19 cellular contexts compared by ENCODE assay signal in the genomic region with DNA sequence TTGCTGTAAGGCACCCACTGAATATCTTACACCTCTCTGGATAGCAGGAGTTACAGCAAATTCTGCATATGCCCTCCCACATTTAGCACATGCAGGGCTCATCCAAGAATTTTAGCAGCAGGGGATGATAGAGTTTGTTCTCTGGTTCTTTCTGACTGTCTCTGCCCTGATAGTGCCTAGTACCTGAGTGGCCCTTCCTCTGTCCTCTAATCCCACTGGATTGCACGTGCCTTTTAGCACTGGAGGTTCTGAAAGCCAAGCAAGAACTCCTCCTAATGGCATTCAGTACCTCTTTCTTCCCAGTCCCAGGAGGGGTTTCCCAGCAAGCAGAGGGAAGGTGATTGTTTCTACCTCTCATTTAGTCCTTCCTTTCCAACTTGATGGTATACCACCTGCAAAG.
DNase-seq lines count a peak whose midpoint lies in the region; ATAC-seq and TF ChIP-seq lines count a peak whose summit lies in the region.
"Had no signal": no experiment of that assay in that cellular context is flagged by ENCODE, and none has a peak within 500 bp of the region (broad histone marks: within the 10 kb centered on the region; RNA-seq: fewer than 3 reads in every experiment).

No MANE protein-coding gene starts in this region.

- DNase-seq in left ventricle myocardium inferior: no peak
- DNase-seq in right atrium auricular region (ENCODE audit: low spot score): no peak
- DNase-seq in neural progenitor cell (ENCODE audit: low spot score): no peak
- no peak for DNase-seq in central memory CD4-positive, alpha-beta T cell
- DNase-seq: Caco-2, DMS53, GM23248, MG63, NCI-H1105, NCI-H187, NCI-H446 treated with DMSO at 0.1 percent for 48 hours, NCI-H774, PC-9 had no signal

- no peak overlapping the region for H3K4me3 Mint-ChIP-seq in neural progenitor cell
- H3K4me3 Mint-ChIP-seq: CD14-positive monocyte had no signal

- no peak overlapping the region for H3K27ac Mint-ChIP-seq in neural progenitor cell

- H3K9me3 ChIP-seq in left ventricle myocardium inferior (replicated peaks) (no peaks in the 10 kb centered on the region), right atrium auricular region (no peaks in the 10 kb centered on the region), gastroesophageal sphincter (no peaks in the 10 kb centered on the region), neural progenitor cell (ENCODE audit: low read depth) (no peaks in the 10 kb centered on the region)
- H3K9me3 ChIP-seq: Caco-2, MG63 had no signal

- H3K27me3 ChIP-seq in left ventricle myocardium inferior (ENCODE audit: low read depth) (no peaks in the 10 kb centered on the region), right atrium auricular region (no peaks in the 10 kb centered on the region), gastroesophageal sphincter (no peaks in the 10 kb centered on the region), neural progenitor cell (no peaks in the 10 kb centered on the region)
- H3K27me3 ChIP-seq: MG63 had no signal

- H3K79me2 ChIP-seq in neural progenitor cell (ENCODE audit: low read depth): no peaks in the 10 kb centered on the region

- H3K9ac ChIP-seq in neural progenitor cell: no peak overlapping the region
- H3K9ac ChIP-seq: GM23248, KMS-11 had no signal

- peaks cover 37% of the 10 kb centered on the region for H3K4me1 Mint-ChIP-seq in neural progenitor cell

- H3F3A ChIP-seq in neural progenitor cell (ENCODE audit: low read depth): peaks cover 11% of the 10 kb centered on the region

- no peaks in the 10 kb centered on the region for H4K20me1 ChIP-seq in neural progenitor cell (ENCODE audit: low read depth)

- no peak for TF ChIP-seq EP300 in gastroesophageal sphincter (IDR thresholded peaks at IDR 0.05)

- H3K27ac ChIP-seq in left ventricle myocardium inferior (replicated peaks) (peak overlapping the region; percentile 15), right atrium auricular region (no peak overlapping the region), gastroesophageal sphincter (peak overlapping the region in 3 of 4 donors; percentile 20 to 80 (median 77)), neural progenitor cell (no peak overlapping the region)
- H3K27ac ChIP-seq: GM23248, KMS-11, PC-9 had no signal

- TF ChIP-seq CTCF in left ventricle myocardium inferior (IDR thresholded peaks at IDR 0.05; ENCODE audit: borderline replicate concordance): no peak
- no peak for TF ChIP-seq CTCF in right atrium auricular region (IDR thresholded peaks at IDR 0.05)
- no peak for TF ChIP-seq CTCF in gastroesophageal sphincter (IDR thresholded peaks at IDR 0.05)
- no peak for TF ChIP-seq CTCF in neural progenitor cell (IDR thresholded peaks at IDR 0.05)

- intact Hi-C loops in left ventricle myocardium inferior (cut with micrococcal nuclease): no loop called here

- peaks cover 7% of the 10 kb centered on the region for H3K27me3 Mint-ChIP-seq in neural progenitor cell (ENCODE audit: insufficient read depth, low read depth)

- H3K4me2 ChIP-seq in neural progenitor cell: peak overlapping the region; percentile 37
- H3K4me2 ChIP-seq: KMS-11, PC-9 had no signal

- no peak for TF ChIP-seq POLR2A in gastroesophageal sphincter (IDR thresholded peaks at IDR 0.05)

- no peak overlapping the region for H3K4me3 ChIP-seq in left ventricle myocardium inferior
- no peak overlapping the region for H3K4me3 ChIP-seq in right atrium auricular region
- H3K4me3 ChIP-seq in gastroesophageal sphincter: no peak overlapping the region
- H3K4me3 ChIP-seq in neural progenitor cell: no peak overlapping the region
- H3K4me3 ChIP-seq: GM23248, MG63, PC-9 had no signal

- H3K9me3 Mint-ChIP-seq in neural progenitor cell: peaks cover 8% of the 10 kb centered on the region
- H3K9me3 Mint-ChIP-seq: CD14-positive monocyte had no signal

- H2AFZ ChIP-seq in neural progenitor cell (replicated peaks): no peak overlapping the region
- H2AFZ ChIP-seq: GM23248, PC-9 had no signal

- peaks cover 5% of the 10 kb centered on the region for H3K36me3 Mint-ChIP-seq in neural progenitor cell

- H3K4me1 ChIP-seq in left ventricle myocardium inferior (peaks cover 40% of the 10 kb centered on the region), right atrium auricular region (peaks cover 0 to 30% of the 10 kb centered on the region in 2 donors), gastroesophageal sphincter (peaks cover 9 to 71% (median 25%) of the 10 kb centered on the region in 3 donors), neural progenitor cell (peaks cover 11% of the 10 kb centered on the region)
- H3K4me1 ChIP-seq: Caco-2 had no signal

- ATAC-seq in gastroesophageal sphincter (no peak), GM18909 (IDR thresholded peaks at IDR 0.05; ENCODE audit: poor library complexity, unreplicated experiment) (no peak), GM21367 (IDR thresholded peaks at IDR 0.05; ENCODE audit: unreplicated experiment) (no peak), HG03378 (IDR thresholded peaks at IDR 0.05; ENCODE audit: unreplicated experiment) (no peak)

- H3K36me3 ChIP-seq in left ventricle myocardium inferior (no peaks in the 10 kb centered on the region), right atrium auricular region (no peaks in the 10 kb centered on the region), gastroesophageal sphincter (no peaks in the 10 kb centered on the region), neural progenitor cell (no peaks in the 10 kb centered on the region)
- H3K36me3 ChIP-seq: MG63 had no signal

- WGBS in gastroesophageal sphincter (ENCODE audit: low coverage in 1 of 2), 2 donors: no CpG with 5 or more reads among the region's 1 CpG

Comparison
In these comparisons a context has a peak if more than half of its experiments do, and no peak if none do; other contexts are left out.
1. H3K27ac ChIP-seq: peak in left ventricle myocardium inferior (single experiment) and gastroesophageal sphincter (3 of 4); none in right atrium auricular region (0 of 2) and neural progenitor cell (single experiment).